Comparison of ENCODE assay signal across 7 cellular contexts in genomic region chr18:50729326-50729725, GRCh38.
"Had no signal": no experiment of that assay in that cellular context is flagged by ENCODE, and none has a peak within 500 bp of the region (broad histone marks: within the 10 kb centered on the region; RNA-seq: fewer than 3 reads in every experiment).

No MANE protein-coding gene starts in this region.

- ATAC-seq: HepG2, K562 had no signal

- H3K27ac Mint-ChIP-seq: IgD-negative memory B cell had no signal

- H3K36me3 Mint-ChIP-seq: IgD-negative memory B cell had no signal

- H3K4me3 Mint-ChIP-seq: IgD-negative memory B cell had no signal

- H3K27ac ChIP-seq: HL-60 had no signal

- H3K4me3 ChIP-seq: K562 had no signal

- DNase-seq: IMR-90, KBM-7, KG1 had no signal

- H3K9me3 Mint-ChIP-seq: IgD-negative memory B cell had no signal
